13 cellular contexts compared by ENCODE assay signal in genomic region chr6:130778946-130779657, GRCh38. TPM values are rescaled to one million over a fixed set of nuclear protein-coding genes. Genes with fewer than 3 reads are reported as not detected.
DNase-seq lines count a peak whose midpoint lies in the region; ATAC-seq, FAIRE-seq and TF ChIP-seq lines count a peak whose summit lies in the region.
"Had no signal": no experiment of that assay in that cellular context is flagged by ENCODE, and none has a peak within 500 bp of the region (broad histone marks: within the 10 kb centered on the region; RNA-seq: fewer than 3 reads in every experiment).

No MANE protein-coding gene starts in this region.

- H3K9me3 ChIP-seq in endodermal cell (ENCODE audit: control insufficient read depth, low read length) (no peaks in the 10 kb centered on the region), stomach (no peaks in the 10 kb centered on the region)
- H3K9me3 ChIP-seq: gastrocnemius medialis had no signal

- H3K4me1 Mint-ChIP-seq in endodermal cell: peaks cover 2% of the 10 kb centered on the region

- TF ChIP-seq EP300 in stomach (IDR thresholded peaks at IDR 0.05): no peak

- TF ChIP-seq POLR2A in NB4 (IDR thresholded peaks at IDR 0.05; ENCODE audit: extremely low read depth, insufficient read length) (no peak), stomach (IDR thresholded peaks at IDR 0.05) (no peak)

- no peak overlapping the region for H3K4me3 Mint-ChIP-seq in endodermal cell
- H3K4me3 Mint-ChIP-seq: mesothelial cell of epicardium; stimulated activated naive CD8-positive, alpha-beta T cell treated with anti-CD3 and anti-CD28 coated beads, Interleukin-15, Interleukin-2, amounts not matched to agents 100 ng/mL and 50 ng/mL, for 24 hours had no signal

- H3K27ac Mint-ChIP-seq in endodermal cell: no peak overlapping the region
- H3K27ac Mint-ChIP-seq: mesothelial cell of epicardium; stimulated activated naive CD8-positive, alpha-beta T cell treated with anti-CD3 and anti-CD28 coated beads, Interleukin-15, Interleukin-2, amounts not matched to agents 100 ng/mL and 50 ng/mL, for 24 hours had no signal

- DNase-seq in GM03348 (ENCODE audit: low spot score): peak; percentile 68
- peak; percentile 37 for DNase-seq in NB4 (ENCODE audit: low read depth)
- DNase-seq in sciatic nerve (ENCODE audit: low spot score): no peak
- no peak for DNase-seq in endodermal cell
- no peak for DNase-seq in NCI-H526 treated with DMSO at 0.1 percent for 48 hours (lab: John Stamatoyannopoulos, UW)
- DNase-seq in stomach: no peak
- DNase-seq: SW 1271 had no signal

- no peaks in the 10 kb centered on the region for H3K27me3 Mint-ChIP-seq in endodermal cell (ENCODE audit: insufficient read depth)
- H3K27me3 Mint-ChIP-seq: stimulated activated naive CD8-positive, alpha-beta T cell treated with anti-CD3 and anti-CD28 coated beads, Interleukin-15, Interleukin-2, amounts not matched to agents 100 ng/mL and 50 ng/mL, for 24 hours had no signal

- no peak overlapping the region for H3K9ac ChIP-seq in endodermal cell (ENCODE audit: extremely low read depth, low read length, poor library complexity, severe bottlenecking)

- no peaks in the 10 kb centered on the region for H3K36me3 ChIP-seq in endodermal cell (ENCODE audit: control insufficient read depth, insufficient read depth, low read length)
- no peaks in the 10 kb centered on the region for H3K36me3 ChIP-seq in stomach
- H3K36me3 ChIP-seq: gastrocnemius medialis had no signal

- H3K27ac ChIP-seq in endodermal cell (ENCODE audit: low read depth, low read length) (no peak overlapping the region), stomach (peak overlapping the region in 1 of 5 donors; percentile 38)
- H3K27ac ChIP-seq: body of pancreas, gastrocnemius medialis had no signal

- FAIRE-seq in endometrium (lab: Jason Lieb, UNC): peak; percentile 87
- FAIRE-seq: GM19239 had no signal

- WGBS in endodermal cell (ENCODE audit: insufficient coverage in 1 of 2, insufficient read length in 1 of 2), 2 experiments: 89 to 97% methylated on average over 5 to 7 of the region's 7 CpGs
- 56 to 74% (median 71%) methylated on average over 7 of the region's 7 CpGs for WGBS in stomach, 5 donors

- no peaks in the 10 kb centered on the region for H3K4me1 ChIP-seq in endodermal cell (ENCODE audit: control insufficient read depth, insufficient read depth, low read length)
- H3K4me1 ChIP-seq in stomach: peaks cover 0 to 21% (median 5%) of the 10 kb centered on the region in 4 donors
- H3K4me1 ChIP-seq: body of pancreas, gastrocnemius medialis had no signal

- H3K36me3 Mint-ChIP-seq in endodermal cell (ENCODE audit: low read depth): no peaks in the 10 kb centered on the region
- H3K36me3 Mint-ChIP-seq: mesothelial cell of epicardium had no signal

- ATAC-seq in sciatic nerve: peak; percentile 90
- ATAC-seq: body of pancreas, gastrocnemius medialis had no signal

- TF ChIP-seq CTCF in NB4 (IDR thresholded peaks at IDR 0.05; ENCODE audit: low read depth, low read length) (no peak), endodermal cell (conservative IDR thresholded peaks at IDR 0.05) (no peak), stomach (IDR thresholded peaks at IDR 0.05) (no peak)

- H3K9me3 Mint-ChIP-seq in endodermal cell: no peaks in the 10 kb centered on the region

- H3K27me3 ChIP-seq in endodermal cell (ENCODE audit: control insufficient read depth, insufficient read depth, low read length, poor library complexity, severe bottlenecking): no peaks in the 10 kb centered on the region
- no peaks in the 10 kb centered on the region for H3K27me3 ChIP-seq in stomach
- H3K27me3 ChIP-seq: body of pancreas, gastrocnemius medialis had no signal

- H3K4me3 ChIP-seq in NB4 (ENCODE audit: low read depth, low read length): no peak overlapping the region
- no peak overlapping the region for H3K4me3 ChIP-seq in endodermal cell (ENCODE audit: low read length)
- H3K4me3 ChIP-seq in stomach: no peak overlapping the region
- H3K4me3 ChIP-seq: body of pancreas, gastrocnemius medialis had no signal

- intact Hi-C loops in sciatic nerve (cut with DNase I): no loop called here
- intact Hi-C loops in stomach (cut with DNase I; ENCODE audit: low total_unique reads): no loop called here

RNA-seq across cellular contexts. Expression of gene SMLR1, which starts 48.1 kb away (rescaled TPM):
- total RNA-seq in sciatic nerve: not detected
- under 1 TPM; 0.40 to 0.42 TPM for total RNA-seq in endodermal cell
- polyA plus RNA-seq in endodermal cell (2013, experiment 1 of 2): 0.11 TPM
- polyA plus RNA-seq in endodermal cell (2013, experiment 2 of 2): not detected
- under 1 TPM in 1 of 5 donors, not detected in 4; 0.73 TPM for total RNA-seq in stomach
- polyA plus RNA-seq in stomach: not detected
- total RNA-seq: gastrocnemius medialis, mesothelial cell of epicardium had no signal

Comparison
In these comparisons a context has a peak if more than half of its experiments do, and no peak if none do; other contexts are left out.
1. DNase-seq: peak in GM03348 (single experiment) and NB4 (single experiment); none in sciatic nerve (single experiment), endodermal cell (single experiment), NCI-H526 treated with DMSO at 0.1 percent for 48 hours (single experiment) and stomach (single experiment).